ENCODE assay signal across 8 cellular contexts in genomic region chr16:84585886-84586285, GRCh38. TPM values are rescaled to one million over a fixed set of nuclear protein-coding genes. Genes with fewer than 3 reads are reported as not detected.
DNase-seq lines count a peak whose midpoint lies in the region; ATAC-seq and TF ChIP-seq lines count a peak whose summit lies in the region.

No MANE protein-coding gene starts in this region.

- peak overlapping the region in 1 of 2 donors; percentile 34 for H3K9ac ChIP-seq in colonic mucosa (ENCODE audit: low read depth in 2 of 2, low read length in 2 of 2)

- no peak overlapping the region for H3K4me3 ChIP-seq in colonic mucosa

- H3K9me3 ChIP-seq in colonic mucosa, result no peaks in the 10 kb centered on the region

- H3K36me3 ChIP-seq in colonic mucosa, result no peaks in the 10 kb centered on the region

- intact Hi-C loops in colonic mucosa (cut with DNase I), result no loop called here
- intact Hi-C loops in left colon (cut with DNase I, micrococcal nuclease), result no loop called here

- H3K27ac ChIP-seq in colonic mucosa, result peak overlapping the region; percentile 11
- peak overlapping the region; percentile 28 for H3K27ac ChIP-seq in substantia nigra (ENCODE audit: low read depth, low read length, poor library complexity, severe bottlenecking)

- DNase-seq in C1 segment of cervical spinal cord (lab: John Stamatoyannopoulos, UW) (peak in 11 of 14 donors; percentile 25 to 73 (median 45)), HPDE6-E6E7 (ENCODE audit: extremely low spot score) (peak; percentile 21), colonic mucosa (no peak), substantia nigra (lab: John Stamatoyannopoulos, UW) (peak in 46 of 49 donors; percentile 10 to 86 (median 58)), UCSD-AML1 (lab: John Stamatoyannopoulos, UW; ENCODE audit: unreplicated experiment) (no peak), NCI-H524 treated with DMSO at 0.1 percent for 48 hours (lab: John Stamatoyannopoulos, UW) (no peak), left colon (no peak)

- ATAC-seq in GM19351 (IDR thresholded peaks at IDR 0.05; ENCODE audit: unreplicated experiment), result peak; percentile 88
- no peak for ATAC-seq in left colon

- H3K4me1 ChIP-seq in colonic mucosa, result no peaks in the 10 kb centered on the region

- H3K27me3 ChIP-seq in colonic mucosa, result no peaks in the 10 kb centered on the region

- no peak for TF ChIP-seq CTCF in colonic mucosa (IDR thresholded peaks at IDR 0.05)

RNA-seq across cellular contexts. Expression of gene COTL1, which starts 32.0 kb away (rescaled TPM):
- total RNA-seq in colonic mucosa (100 to 1,000 TPM in 1 of 2 donors, 10 to 100 TPM in 1; 79.1 to 138 TPM), left colon (10 to 100 TPM; 51.8 to 71.0 TPM)

Comparison
In these comparisons a context has a peak if more than half of its experiments do, and no peak if none do; other contexts are left out.
1. DNase-seq: peak in C1 segment of cervical spinal cord (11 of 14), HPDE6-E6E7 (single experiment) and substantia nigra (46 of 49); none in colonic mucosa (single experiment), UCSD-AML1 (single experiment), NCI-H524 treated with DMSO at 0.1 percent for 48 hours (single experiment) and left colon (0 of 2).